Comparison of ENCODE assay signal across 9 cellular contexts in genomic region chr13:99796175-99796819, GRCh38.
DNase-seq lines count a peak whose midpoint lies in the region; ATAC-seq, FAIRE-seq and TF ChIP-seq lines count a peak whose summit lies in the region.
"Had no signal": no experiment of that assay in that cellular context is flagged by ENCODE, and none has a peak within 500 bp of the region (broad histone marks: within the 10 kb centered on the region; RNA-seq: fewer than 3 reads in every experiment).

No MANE protein-coding gene starts in this region.

- H3K27me3 ChIP-seq in DND-41 (ENCODE audit: insufficient read depth, low read length, poor library complexity) (no peaks in the 10 kb centered on the region), vagina (no peaks in the 10 kb centered on the region), transverse colon (no peaks in the 10 kb centered on the region)

- no peak for TF ChIP-seq POLR2A in vagina (IDR thresholded peaks at IDR 0.05)
- no peak for TF ChIP-seq POLR2A in transverse colon (IDR thresholded peaks at IDR 0.05)

- no peaks in the 10 kb centered on the region for H3K9me3 ChIP-seq in DND-41 (ENCODE audit: insufficient read depth, low read length, severe bottlenecking)
- no peaks in the 10 kb centered on the region for H3K9me3 ChIP-seq in vagina
- no peaks in the 10 kb centered on the region for H3K9me3 ChIP-seq in transverse colon

- H3K79me2 ChIP-seq in DND-41 (ENCODE audit: insufficient read depth, low read length), result no peaks in the 10 kb centered on the region

- FAIRE-seq in frontal cortex (lab: Jason Lieb, UNC), result no peak

- no peaks in the 10 kb centered on the region for H3K9me3 Mint-ChIP-seq in activated naive CD8-positive, alpha-beta T cell treated with anti-CD3 and anti-CD28 coated beads, Interleukin-2, amount 10 ng/mL, durations not matched to agents 7 days and 5 days

- POLR2A ChIA-PET in activated naive CD8-positive, alpha-beta T cell treated with anti-CD3 and anti-CD28 coated beads, Interleukin-2, amount 10 ng/mL, durations not matched to agents 7 days and 5 days (lab: Charles Lee), result no interaction called here

- TF ChIP-seq RAD21 in Ishikawa (IDR thresholded peaks at IDR 0.05; ENCODE audit: low read depth), result no peak

- intact Hi-C loops in vagina (cut with DNase I), result no loop called here
- intact Hi-C loops in transverse colon (cut with DNase I; ENCODE audit: low total_unique reads), result no loop called here

- H3K4me1 Mint-ChIP-seq in activated naive CD8-positive, alpha-beta T cell treated with anti-CD3 and anti-CD28 coated beads, Interleukin-2, amount 10 ng/mL, durations not matched to agents 7 days and 5 days, result no peaks in the 10 kb centered on the region

- H3K4me2 ChIP-seq in DND-41 (ENCODE audit: insufficient read depth, low read length), result no peak overlapping the region

- peak; percentile 97 for ATAC-seq in DND-41 (ENCODE audit: insufficient read depth, low read depth)
- peak; percentile 45 for ATAC-seq in activated naive CD8-positive, alpha-beta T cell treated with anti-CD3 and anti-CD28 coated beads, Interleukin-2, amount 10 ng/mL, durations not matched to agents 7 days and 5 days (ENCODE audit: low read depth)

- H3K4me3 Mint-ChIP-seq in activated naive CD8-positive, alpha-beta T cell treated with anti-CD3 and anti-CD28 coated beads, Interleukin-2, amount 10 ng/mL, durations not matched to agents 7 days and 5 days, result no peak overlapping the region

- in situ Hi-C loops in transverse colon (cut with MboI; ENCODE audit: low pct_ligation_motif_present in 1 of 4, low pct_unique_long_range_greater_than_20kb in 1 of 4, low sequenced_read_pairs in 3 of 4), result no loop called here

- H3K27me3 Mint-ChIP-seq in activated naive CD8-positive, alpha-beta T cell treated with anti-CD3 and anti-CD28 coated beads, Interleukin-2, amount 10 ng/mL, durations not matched to agents 7 days and 5 days, result no peaks in the 10 kb centered on the region

- TF ChIP-seq EP300 in Ishikawa (IDR thresholded peaks at IDR 0.05; ENCODE audit: borderline replicate concordance) (no peak), transverse colon (IDR thresholded peaks at IDR 0.05; ENCODE audit: low read depth) (no peak)

- H4K20me1 ChIP-seq in DND-41 (ENCODE audit: insufficient read depth, low read length), result peaks cover 12% of the 10 kb centered on the region

- H2AFZ ChIP-seq in DND-41 (ENCODE audit: low read depth, low read length), result no peak overlapping the region

- DNase-seq in DND-41, result peak; percentile 76
- DNase-seq in activated naive CD8-positive, alpha-beta T cell treated with anti-CD3 and anti-CD28 coated beads, Interleukin-2, amount 10 ng/mL, durations not matched to agents 7 days and 5 days, result peak; percentile 36
- DNase-seq in islet precursor cell, result peak; percentile 78
- no peak for DNase-seq in vagina (ENCODE audit: extremely low spot score in 2 of 2)
- DNase-seq in transverse colon, result no peak
- no peak for DNase-seq in NCI-H2081 (lab: John Stamatoyannopoulos, UW)
- no peak for DNase-seq in frontal cortex (ENCODE audit: low spot score in 2 of 2)
- DNase-seq: activated T-cell treated with anti-CD3 and anti-CD28 coated beads for 4 hours had no signal

- H3K36me3 ChIP-seq in DND-41 (ENCODE audit: insufficient read depth, low read length) (no peaks in the 10 kb centered on the region), vagina (no peaks in the 10 kb centered on the region), transverse colon (no peaks in the 10 kb centered on the region)

- H3K9ac ChIP-seq in DND-41 (ENCODE audit: low read depth, low read length), result no peak overlapping the region

- no peaks in the 10 kb centered on the region for H3K36me3 Mint-ChIP-seq in activated naive CD8-positive, alpha-beta T cell treated with anti-CD3 and anti-CD28 coated beads, Interleukin-2, amount 10 ng/mL, durations not matched to agents 7 days and 5 days

- H3K4me1 ChIP-seq in DND-41 (ENCODE audit: insufficient read depth, low read length) (no peaks in the 10 kb centered on the region), vagina (no peaks in the 10 kb centered on the region), transverse colon (no peaks in the 10 kb centered on the region)

- H3K27ac Mint-ChIP-seq in activated naive CD8-positive, alpha-beta T cell treated with anti-CD3 and anti-CD28 coated beads, Interleukin-2, amount 10 ng/mL, durations not matched to agents 7 days and 5 days, result no peak overlapping the region

- H3K27ac ChIP-seq in DND-41 (ENCODE audit: low read length), result no peak overlapping the region
- H3K27ac ChIP-seq in vagina, result no peak overlapping the region
- H3K27ac ChIP-seq in transverse colon, result no peak overlapping the region

- H3K4me3 ChIP-seq in DND-41 (ENCODE audit: low read depth in 1 of 2, low read length in 2 of 2) (no peak overlapping the region), vagina (no peak overlapping the region), transverse colon (no peak overlapping the region)

- TF ChIP-seq CTCF in DND-41 (IDR thresholded peaks at IDR 0.05; ENCODE audit: borderline replicate concordance, extremely low read depth, low read length, poor library complexity, severe bottlenecking) (no peak), vagina (IDR thresholded peaks at IDR 0.05) (no peak), transverse colon (IDR thresholded peaks at IDR 0.05) (no peak)

TF ChIP-seq in Ishikawa, 13 proteins besides CTCF, POLR2A, EP300 and RAD21:
- TF ChIP-seq TAF1 (IDR thresholded peaks at IDR 0.05; ENCODE audit: low read depth), result no peak
- no peak for TF ChIP-seq TCF12 (IDR thresholded peaks at IDR 0.05; ENCODE audit: low read depth)
- peak; percentile 36; the same call in 1 of the 2 replicates for TF ChIP-seq YY1 (IDR thresholded peaks at IDR 0.05; ENCODE audit: low read depth)
- no peak for TF ChIP-seq CEBPB (IDR thresholded peaks at IDR 0.05)
- TF ChIP-seq ZBTB7A (IDR thresholded peaks at IDR 0.05; ENCODE audit: low read depth), result no peak
- TF ChIP-seq TEAD4 (IDR thresholded peaks at IDR 0.05), result no peak
- TF ChIP-seq REST (IDR thresholded peaks at IDR 0.05; ENCODE audit: low read depth), result peak; percentile 94
- no peak for TF ChIP-seq EGR1 (IDR thresholded peaks at IDR 0.05)

Comparison
In these comparisons a context has a peak if more than half of its experiments do, and no peak if none do; other contexts are left out.
1. DNase-seq: peak in DND-41 (single experiment), activated naive CD8-positive, alpha-beta T cell treated with anti-CD3 and anti-CD28 coated beads, Interleukin-2, amount 10 ng/mL, durations not matched to agents 7 days and 5 days (single experiment) and islet precursor cell (single experiment); none in vagina (0 of 2), transverse colon (single experiment), NCI-H2081 (0 of 2) and frontal cortex (0 of 2).